ENCODE assay signal across 28 cellular contexts in genomic region chr2:20485612-20485926, GRCh38.
"Had no signal": no experiment of that assay in that cellular context is flagged by ENCODE, and none has a peak within 500 bp of the region (broad histone marks: within the 10 kb centered on the region; RNA-seq: fewer than 3 reads in every experiment).

No MANE protein-coding gene starts in this region.

- H3K4me3 ChIP-seq: esophagus muscularis mucosa, heart right ventricle, psoas muscle, spleen, testis had no signal

- H3K36me3 ChIP-seq: esophagus muscularis mucosa, heart right ventricle, spleen had no signal

- H3K27me3 Mint-ChIP-seq: activated naive CD4-positive, alpha-beta T cell treated with anti-CD3 and anti-CD28 coated beads, Interleukin-2, amount 50 U/mL, for 24 hours; activated T-cell treated with anti-CD3 and anti-CD28 coated beads, Interleukin-2, amount 50 U/mL, for 24 hours had no signal

- DNase-seq: activated CD4-positive, alpha-beta T cell treated with anti-CD3 and anti-CD28 coated beads for 4 hours; activated CD4-positive, alpha-beta T cell treated with anti-CD3 and anti-CD28 coated beads, Interleukin-2, amount 50 U/mL, for 48 hours; activated CD8-positive, alpha-beta memory T cell treated with anti-CD3 and anti-CD28 coated beads, Interleukin-2, amount 50 U/mL, for 4 hours; activated naive CD8-positive, alpha-beta T cell treated with anti-CD3 and anti-CD28 coated beads, Interleukin-2, amount 50 U/mL, for 24 hours; activated T-cell treated with anti-CD3 and anti-CD28 coated beads, Interleukin-2, amount 50 U/mL, for 24 hours; amygdala; central memory CD4-positive, alpha-beta T cell; effector CD4-positive, alpha-beta T cell; foreskin melanocyte; heart right ventricle; left ventricle myocardium superior; midbrain; naive thymus-derived CD4-positive, alpha-beta T cell; occipital lobe; psoas muscle; spleen; stimulated activated naive CD4-positive, alpha-beta T cell; SW 1271; T-helper 9 cell; testis had no signal

- H3K4me3 Mint-ChIP-seq: activated naive CD4-positive, alpha-beta T cell treated with anti-CD3 and anti-CD28 coated beads, Interleukin-2, amount 50 U/mL, for 24 hours; activated naive CD8-positive, alpha-beta T cell treated with anti-CD3 and anti-CD28 coated beads, Interleukin-2, amount 50 U/mL, for 24 hours; activated T-cell treated with anti-CD3 and anti-CD28 coated beads, Interleukin-2, amount 50 U/mL, for 24 hours; dendritic cell treated with granulocyte-macrophage colony-stimulating factor and Interleukin-4, amounts not matched to agents 40 ng/mL and 50 ng/mL, for 4 days; naive thymus-derived CD4-positive, alpha-beta T cell; neural crest cell; T-helper 1 cell treated with Interleukin-12 subunit alpha and Interleukin-12 subunit beta and Interleukin-4 antibody, amounts not matched to agents 30 μg/mL and 1 μg/mL, for 36 hours; type B pancreatic cell had no signal

- H2AFZ ChIP-seq: parathyroid adenoma had no signal

- H3K36me3 Mint-ChIP-seq: activated naive CD4-positive, alpha-beta T cell treated with anti-CD3 and anti-CD28 coated beads, Interleukin-2, amount 50 U/mL, for 24 hours; naive thymus-derived CD4-positive, alpha-beta T cell; type B pancreatic cell had no signal

- H3K79me2 ChIP-seq: parathyroid adenoma had no signal

- H3K27me3 ChIP-seq: esophagus muscularis mucosa, heart right ventricle, spleen, testis had no signal

- H3K4me1 Mint-ChIP-seq: activated naive CD4-positive, alpha-beta T cell treated with anti-CD3 and anti-CD28 coated beads, Interleukin-2, amount 50 U/mL, for 24 hours; naive thymus-derived CD4-positive, alpha-beta T cell had no signal

- H3K9me3 ChIP-seq: esophagus muscularis mucosa, heart right ventricle, psoas muscle, spleen, testis had no signal

- H3K27ac Mint-ChIP-seq: activated naive CD4-positive, alpha-beta T cell treated with anti-CD3 and anti-CD28 coated beads, Interleukin-2, amount 50 U/mL, for 24 hours; activated naive CD8-positive, alpha-beta T cell treated with anti-CD3 and anti-CD28 coated beads, Interleukin-2, amount 50 U/mL, for 24 hours; activated T-cell treated with anti-CD3 and anti-CD28 coated beads, Interleukin-2, amount 50 U/mL, for 24 hours; dendritic cell treated with granulocyte-macrophage colony-stimulating factor and Interleukin-4, amounts not matched to agents 40 ng/mL and 50 ng/mL, for 4 days; naive thymus-derived CD4-positive, alpha-beta T cell; T-helper 1 cell treated with Interleukin-12 subunit alpha and Interleukin-12 subunit beta and Interleukin-4 antibody, amounts not matched to agents 30 μg/mL and 1 μg/mL, for 36 hours; type B pancreatic cell had no signal

- H3K27ac ChIP-seq: heart right ventricle, parathyroid adenoma, psoas muscle, spleen, testis, VCaP had no signal

- H3K9ac ChIP-seq: parathyroid adenoma had no signal

- H3K9me3 Mint-ChIP-seq: activated naive CD4-positive, alpha-beta T cell treated with anti-CD3 and anti-CD28 coated beads, Interleukin-2, amount 50 U/mL, for 24 hours; activated naive CD8-positive, alpha-beta T cell treated with anti-CD3 and anti-CD28 coated beads, Interleukin-2, amount 50 U/mL, for 24 hours; activated T-cell treated with anti-CD3 and anti-CD28 coated beads, Interleukin-2, amount 50 U/mL, for 24 hours; dendritic cell treated with granulocyte-macrophage colony-stimulating factor and Interleukin-4, amounts not matched to agents 40 ng/mL and 50 ng/mL, for 4 days; naive thymus-derived CD4-positive, alpha-beta T cell; neural crest cell; T-helper 1 cell treated with Interleukin-12 subunit alpha and Interleukin-12 subunit beta and Interleukin-4 antibody, amounts not matched to agents 30 μg/mL and 1 μg/mL, for 36 hours; type B pancreatic cell had no signal

- H3K4me1 ChIP-seq: parathyroid adenoma had no signal
